Comparison of ENCODE assay signal across 9 cellular contexts in genomic region chr20:58722379-58722778, GRCh38.
"Had no signal": no experiment of that assay in that cellular context is flagged by ENCODE, and none has a peak within 500 bp of the region (broad histone marks: within the 10 kb centered on the region; RNA-seq: fewer than 3 reads in every experiment).

No MANE protein-coding gene starts in this region.

- DNase-seq: activated CD4-positive, alpha-beta T cell treated with anti-CD3 and anti-CD28 coated beads for 36 hours; activated gamma-delta T cell; activated naive CD8-positive, alpha-beta T cell treated with anti-CD3 and anti-CD28 coated beads for 36 hours; brain microvascular endothelial cell; cerebellar nuclear complex; mesenchymal stem cell; nephron progenitor cell; ovary had no signal

- H3K4me3 Mint-ChIP-seq: activated CD4-positive, alpha-beta T cell treated with anti-CD3 and anti-CD28 coated beads for 36 hours; activated naive CD8-positive, alpha-beta T cell treated with anti-CD3 and anti-CD28 coated beads for 36 hours; nephron progenitor cell had no signal

- ATAC-seq: activated CD4-positive, alpha-beta T cell treated with anti-CD3 and anti-CD28 coated beads for 36 hours; esophagus mucosa had no signal

- H3K36me3 Mint-ChIP-seq: activated naive CD8-positive, alpha-beta T cell treated with anti-CD3 and anti-CD28 coated beads for 36 hours had no signal

- H3K27ac Mint-ChIP-seq: activated CD4-positive, alpha-beta T cell treated with anti-CD3 and anti-CD28 coated beads for 36 hours; activated naive CD8-positive, alpha-beta T cell treated with anti-CD3 and anti-CD28 coated beads for 36 hours; nephron progenitor cell had no signal

- H3K4me1 Mint-ChIP-seq: activated CD4-positive, alpha-beta T cell treated with anti-CD3 and anti-CD28 coated beads for 36 hours; activated naive CD8-positive, alpha-beta T cell treated with anti-CD3 and anti-CD28 coated beads for 36 hours had no signal
